Comparison of ENCODE assay signal across 36 cellular contexts in genomic region chr22:19550382-19550781, GRCh38. TPM values are rescaled to one million over a fixed set of nuclear protein-coding genes. Genes with fewer than 3 reads are reported as not detected.
"Had no signal": no experiment of that assay in that cellular context is flagged by ENCODE, and none has a peak within 500 bp of the region (broad histone marks: within the 10 kb centered on the region; RNA-seq: fewer than 3 reads in every experiment).

No MANE protein-coding gene starts in this region.

- H3K36me3 ChIP-seq: MG63 had no signal

- H3K9ac ChIP-seq: KMS-11 had no signal

- DNase-seq: Karpas-422, Kasumi-1, KG1, MG63, MM.1S, MV-4-11, NCI-H1048, NCI-H1092, NCI-H1092 treated with DMSO at 0.1 percent for 48 hours, NCI-H1105, NCI-H1105 treated with DMSO at 0.1 percent for 48 hours, NCI-H1417, NCI-H1417 treated with DMSO at 0.1 percent for 48 hours, NCI-H1436, NCI-H1436 treated with DMSO at 0.1 percent for 48 hours, NCI-H1694, NCI-H1694 treated with DMSO at 0.1 percent for 48 hours, NCI-H187, NCI-H187 treated with DMSO at 0.1 percent for 48 hours, NCI-H1930, NCI-H2029, NCI-H2029 treated with DMSO at 0.1 percent for 48 hours, NCI-H2081, NCI-H2081 treated with DMSO at 0.1 percent for 48 hours, NCI-H2107, NCI-H2171, NCI-H2171 treated with DMSO at 0.1 percent for 48 hours, NCI-H2227 treated with DMSO at 0.1 percent for 48 hours, NCI-H226, NCI-H345, NCI-H446, NCI-H446 treated with DMSO at 0.1 percent for 48 hours had no signal

- H3K9me3 ChIP-seq: MG63 had no signal

- H3K27ac ChIP-seq: KMS-11 had no signal

- H3K4me2 ChIP-seq: KMS-11 had no signal

- H3K27me3 ChIP-seq: MG63 had no signal

- H3K4me3 ChIP-seq: MG63 had no signal

RNA-seq across cellular contexts. Expression of gene CLDN5, which starts 26.2 kb away (rescaled TPM):
- total RNA-seq: M059J, MCF 10A, NCI-H460 had no signal
